ENCODE assay signal across 1 cellular context in the genomic region with DNA sequence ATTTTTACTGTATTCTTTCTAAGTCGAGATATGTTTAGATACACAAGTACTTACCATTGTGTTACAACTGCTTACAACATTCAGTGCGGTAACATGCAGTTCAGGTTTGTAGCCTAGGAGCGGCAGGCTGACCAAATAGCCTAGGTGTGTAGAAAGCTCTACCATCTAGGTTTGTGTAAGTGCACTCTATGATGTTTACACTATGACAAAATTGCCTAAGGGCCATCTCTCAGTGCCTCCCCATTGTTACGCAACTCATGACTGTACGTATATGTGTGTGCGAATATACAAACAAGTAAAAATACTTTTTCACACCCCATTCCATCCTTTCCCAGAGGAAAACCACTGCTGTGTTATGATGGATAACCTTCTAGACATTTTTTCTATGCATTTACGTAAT.
TF ChIP-seq lines count a peak whose summit lies in the region.

No MANE protein-coding gene starts in this region.

TF ChIP-seq in HepG2, 621 proteins besides CTCF, POLR2A, EP300 and RAD21 (continued from another document and continues in another):
- TF ChIP-seq, protein P1, sequence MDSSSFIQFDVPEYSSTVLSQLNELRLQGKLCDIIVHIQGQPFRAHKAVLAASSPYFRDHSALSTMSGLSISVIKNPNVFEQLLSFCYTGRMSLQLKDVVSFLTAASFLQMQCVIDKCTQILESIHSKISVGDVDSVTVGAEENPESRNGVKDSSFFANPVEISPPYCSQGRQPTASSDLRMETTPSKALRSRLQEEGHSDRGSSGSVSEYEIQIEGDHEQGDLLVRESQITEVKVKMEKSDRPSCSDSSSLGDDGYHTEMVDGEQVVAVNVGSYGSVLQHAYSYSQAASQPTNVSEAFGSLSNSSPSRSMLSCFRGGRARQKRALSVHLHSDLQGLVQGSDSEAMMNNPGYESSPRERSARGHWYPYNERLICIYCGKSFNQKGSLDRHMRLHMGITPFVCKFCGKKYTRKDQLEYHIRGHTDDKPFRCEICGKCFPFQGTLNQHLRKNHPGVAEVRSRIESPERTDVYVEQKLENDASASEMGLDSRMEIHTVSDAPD (CRISPR knock-in tag; IDR thresholded peaks at IDR 0.05), result no peak
- TF ChIP-seq, protein P2, sequence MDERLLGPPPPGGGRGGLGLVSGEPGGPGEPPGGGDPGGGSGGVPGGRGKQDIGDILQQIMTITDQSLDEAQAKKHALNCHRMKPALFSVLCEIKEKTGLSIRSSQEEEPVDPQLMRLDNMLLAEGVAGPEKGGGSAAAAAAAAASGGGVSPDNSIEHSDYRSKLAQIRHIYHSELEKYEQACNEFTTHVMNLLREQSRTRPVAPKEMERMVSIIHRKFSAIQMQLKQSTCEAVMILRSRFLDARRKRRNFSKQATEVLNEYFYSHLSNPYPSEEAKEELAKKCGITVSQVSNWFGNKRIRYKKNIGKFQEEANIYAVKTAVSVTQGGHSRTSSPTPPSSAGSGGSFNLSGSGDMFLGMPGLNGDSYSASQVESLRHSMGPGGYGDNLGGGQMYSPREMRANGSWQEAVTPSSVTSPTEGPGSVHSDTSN (CRISPR knock-in tag; IDR thresholded peaks at IDR 0.05), result no peak
- TF ChIP-seq ZNF616 (CRISPR knock-in tag; IDR thresholded peaks at IDR 0.05; ENCODE audit: low read depth) (no peak), ZNF713 (CRISPR knock-in tag; IDR thresholded peaks at IDR 0.05) (no peak), ZFP82 (CRISPR knock-in tag; IDR thresholded peaks at IDR 0.05; ENCODE audit: borderline replicate concordance) (no peak), LCORL (IDR thresholded peaks at IDR 0.05) (no peak), LCORL (CRISPR knock-in tag; IDR thresholded peaks at IDR 0.05) (0 out of 2 replicates have a peak, but pooled peaks have one; percentile 54), MTA1 (CRISPR knock-in tag; IDR thresholded peaks at IDR 0.05; ENCODE audit: borderline replicate concordance) (no peak), ARNTL (CRISPR knock-in tag; IDR thresholded peaks at IDR 0.05) (no peak), SP140L (CRISPR knock-in tag; IDR thresholded peaks at IDR 0.05; ENCODE audit: borderline replicate concordance) (no peak), BHLHE40 (IDR thresholded peaks at IDR 0.05; ENCODE audit: low read length) (no peak), MAFK (conservative IDR thresholded peaks at IDR 0.05 in 1 of 2, IDR thresholded peaks at IDR 0.05 in 1 of 2; ENCODE audit: low read length in 2 of 2) (no peak), SOX13 (IDR thresholded peaks at IDR 0.05) (no peak), SOX13 (CRISPR knock-in tag; conservative IDR thresholded peaks at IDR 0.05 in 1 of 2, IDR thresholded peaks at IDR 0.05 in 1 of 2) (peak in 1 of 2 experiments; percentile 67; a peak in 2 of 4 replicates), ZSCAN9 (CRISPR knock-in tag; IDR thresholded peaks at IDR 0.05; ENCODE audit: borderline replicate concordance) (peak; percentile 66; the same call in 1 of the 2 replicates), ZNF451 (CRISPR knock-in tag; IDR thresholded peaks at IDR 0.05) (no peak), KDM5A (IDR thresholded peaks at IDR 0.05; ENCODE audit: borderline replicate concordance, low read length) (no peak), ZNF256 (CRISPR knock-in tag; conservative IDR thresholded peaks at IDR 0.05) (no peak), ZNF329 (CRISPR knock-in tag; IDR thresholded peaks at IDR 0.05; ENCODE audit: low read depth) (no peak), BRCA1 (CRISPR knock-in tag; IDR thresholded peaks at IDR 0.05) (no peak), ZBTB3 (CRISPR knock-in tag; IDR thresholded peaks at IDR 0.05; ENCODE audit: borderline replicate concordance, low read depth) (no peak), FOSL1 (CRISPR knock-in tag; IDR thresholded peaks at IDR 0.05; ENCODE audit: borderline replicate concordance) (no peak), NR1H2 (CRISPR knock-in tag; IDR thresholded peaks at IDR 0.05; ENCODE audit: borderline replicate concordance, low read depth) (no peak), HES4 (CRISPR knock-in tag; IDR thresholded peaks at IDR 0.05; ENCODE audit: borderline replicate concordance) (no peak), KMT2B (CRISPR knock-in tag; IDR thresholded peaks at IDR 0.05) (no peak), REXO4 (CRISPR knock-in tag; IDR thresholded peaks at IDR 0.05; ENCODE audit: borderline replicate concordance) (no peak), ZNF777 (CRISPR knock-in tag; IDR thresholded peaks at IDR 0.05) (no peak), ZSCAN31 (CRISPR knock-in tag; IDR thresholded peaks at IDR 0.05; ENCODE audit: low read depth) (no peak), NFYC (CRISPR knock-in tag; IDR thresholded peaks at IDR 0.05) (no peak), NR3C1 (CRISPR knock-in tag; IDR thresholded peaks at IDR 0.05) (no peak), ZNF17 (CRISPR knock-in tag; IDR thresholded peaks at IDR 0.05) (no peak), GATA4 (IDR thresholded peaks at IDR 0.05; ENCODE audit: borderline replicate concordance, low read depth) (no peak), ZNF788 (CRISPR knock-in tag; IDR thresholded peaks at IDR 0.05; ENCODE audit: borderline replicate concordance) (no peak)
- TF ChIP-seq, protein P3, sequence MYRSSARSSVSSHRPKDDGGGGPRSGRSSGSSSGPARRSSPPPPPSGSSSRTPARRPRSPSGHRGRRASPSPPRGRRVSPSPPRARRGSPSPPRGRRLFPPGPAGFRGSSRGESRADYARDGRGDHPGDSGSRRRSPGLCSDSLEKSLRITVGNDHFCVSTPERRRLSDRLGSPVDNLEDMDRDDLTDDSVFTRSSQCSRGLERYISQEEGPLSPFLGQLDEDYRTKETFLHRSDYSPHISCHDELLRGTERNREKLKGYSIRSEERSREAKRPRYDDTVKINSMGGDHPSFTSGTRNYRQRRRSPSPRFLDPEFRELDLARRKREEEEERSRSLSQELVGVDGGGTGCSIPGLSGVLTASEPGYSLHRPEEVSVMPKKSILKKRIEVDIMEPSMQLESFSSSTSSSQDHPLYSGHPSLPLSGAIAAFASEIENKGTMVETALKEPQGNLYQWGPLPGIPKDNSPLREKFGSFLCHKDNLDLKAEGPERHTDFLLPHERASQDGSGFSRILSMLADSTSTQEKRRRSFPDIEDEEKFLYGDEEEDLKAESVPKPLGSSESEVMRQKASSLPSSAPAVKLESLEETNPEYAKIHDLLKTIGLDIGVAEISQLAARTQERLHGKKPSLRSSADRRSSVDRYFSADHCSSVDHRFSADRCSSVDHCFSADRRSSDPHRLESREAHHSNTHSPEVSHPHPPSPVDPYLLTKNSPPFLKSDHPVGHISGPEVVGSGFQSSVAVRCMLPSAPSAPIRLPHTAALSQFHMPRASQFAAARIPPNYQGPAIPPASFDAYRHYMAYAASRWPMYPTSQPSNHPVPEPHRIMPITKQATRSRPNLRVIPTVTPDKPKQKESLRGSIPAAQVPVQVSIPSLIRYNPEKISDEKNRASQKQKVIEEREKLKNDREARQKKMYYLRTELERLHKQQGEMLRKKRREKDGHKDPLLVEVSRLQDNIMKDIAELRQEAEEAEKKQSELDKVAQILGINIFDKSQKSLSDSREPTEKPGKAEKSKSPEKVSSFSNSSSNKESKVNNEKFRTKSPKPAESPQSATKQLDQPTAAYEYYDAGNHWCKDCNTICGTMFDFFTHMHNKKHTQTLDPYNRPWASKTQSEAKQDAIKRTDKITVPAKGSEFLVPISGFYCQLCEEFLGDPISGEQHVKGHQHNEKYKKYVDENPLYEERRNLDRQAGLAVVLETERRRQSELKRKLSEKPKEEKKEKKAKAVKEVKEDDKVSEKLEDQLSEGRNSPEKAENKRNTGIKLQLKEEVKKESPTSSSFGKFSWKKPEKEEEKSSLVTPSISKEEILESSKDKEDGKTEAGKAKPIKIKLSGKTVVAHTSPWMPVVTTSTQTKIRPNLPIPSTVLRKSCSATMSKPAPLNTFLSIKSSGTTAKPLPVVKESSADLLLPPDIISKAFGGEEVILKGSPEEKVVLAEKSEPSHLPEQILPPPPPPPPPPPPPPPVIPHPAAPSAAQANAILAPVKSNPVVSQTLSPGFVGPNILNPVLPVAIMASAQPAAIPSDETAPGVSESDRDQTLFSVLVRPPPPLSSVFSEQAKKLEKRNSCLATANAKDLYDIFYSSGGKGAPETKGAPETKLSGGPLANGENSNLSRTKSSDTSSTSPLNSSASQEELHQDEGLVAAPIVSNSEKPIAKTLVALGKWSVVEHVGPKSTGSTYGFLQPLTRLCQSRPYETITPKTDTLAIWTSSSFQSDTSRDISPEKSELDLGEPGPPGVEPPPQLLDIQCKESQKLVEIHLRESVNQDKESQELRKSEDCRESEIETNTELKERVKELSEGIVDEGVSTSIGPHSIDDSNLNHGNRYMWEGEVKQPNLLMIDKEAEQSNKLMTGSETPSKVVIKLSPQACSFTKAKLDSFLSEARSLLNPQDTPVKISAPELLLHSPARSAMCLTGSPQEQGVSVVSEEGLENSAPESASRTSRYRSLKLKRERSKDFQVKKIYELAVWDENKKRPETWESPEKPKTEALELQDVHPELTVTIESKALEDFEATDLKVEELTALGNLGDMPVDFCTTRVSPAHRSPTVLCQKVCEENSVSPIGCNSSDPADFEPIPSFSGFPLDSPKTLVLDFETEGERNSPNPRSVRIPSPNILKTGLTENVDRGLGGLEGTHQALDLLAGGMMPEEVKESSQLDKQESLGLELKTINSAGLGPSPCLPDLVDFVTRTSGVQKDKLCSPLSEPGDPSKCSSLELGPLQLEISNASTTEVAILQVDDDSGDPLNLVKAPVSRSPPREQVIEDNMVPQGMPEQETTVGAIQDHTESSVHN (CRISPR knock-in tag; IDR thresholded peaks at IDR 0.05), result no peak
- TF ChIP-seq, protein P4, sequence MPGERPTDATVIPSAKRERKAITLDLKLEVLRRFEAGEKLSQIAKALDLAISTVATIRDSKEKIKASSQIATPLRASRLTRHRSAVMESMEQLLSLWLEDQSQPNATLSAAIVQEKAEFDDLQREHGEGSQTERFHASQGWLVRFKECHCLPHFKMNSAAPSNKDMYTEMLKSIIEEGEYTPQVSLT (CRISPR knock-in tag; IDR thresholded peaks at IDR 0.05; ENCODE audit: borderline replicate concordance, low read depth), result no peak
- TF ChIP-seq, protein P5, sequence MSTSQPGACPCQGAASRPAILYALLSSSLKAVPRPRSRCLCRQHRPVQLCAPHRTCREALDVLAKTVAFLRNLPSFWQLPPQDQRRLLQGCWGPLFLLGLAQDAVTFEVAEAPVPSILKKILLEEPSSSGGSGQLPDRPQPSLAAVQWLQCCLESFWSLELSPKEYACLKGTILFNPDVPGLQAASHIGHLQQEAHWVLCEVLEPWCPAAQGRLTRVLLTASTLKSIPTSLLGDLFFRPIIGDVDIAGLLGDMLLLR (CRISPR knock-in tag; IDR thresholded peaks at IDR 0.05), result no peak
- TF ChIP-seq, protein P6, sequence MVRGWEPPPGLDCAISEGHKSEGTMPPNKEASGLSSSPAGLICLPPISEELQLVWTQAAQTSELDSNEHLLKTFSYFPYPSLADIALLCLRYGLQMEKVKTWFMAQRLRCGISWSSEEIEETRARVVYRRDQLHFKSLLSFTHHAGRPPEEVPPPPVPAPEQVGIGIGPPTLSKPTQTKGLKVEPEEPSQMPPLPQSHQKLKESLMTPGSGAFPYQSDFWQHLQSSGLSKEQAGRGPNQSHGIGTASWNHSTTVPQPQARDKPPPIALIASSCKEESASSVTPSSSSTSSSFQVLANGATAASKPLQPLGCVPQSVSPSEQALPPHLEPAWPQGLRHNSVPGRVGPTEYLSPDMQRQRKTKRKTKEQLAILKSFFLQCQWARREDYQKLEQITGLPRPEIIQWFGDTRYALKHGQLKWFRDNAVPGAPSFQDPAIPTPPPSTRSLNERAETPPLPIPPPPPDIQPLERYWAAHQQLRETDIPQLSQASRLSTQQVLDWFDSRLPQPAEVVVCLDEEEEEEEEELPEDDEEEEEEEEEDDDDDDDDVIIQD (CRISPR knock-in tag; IDR thresholded peaks at IDR 0.05; ENCODE audit: low read depth), result peak; percentile 97
- TF ChIP-seq, protein P7, sequence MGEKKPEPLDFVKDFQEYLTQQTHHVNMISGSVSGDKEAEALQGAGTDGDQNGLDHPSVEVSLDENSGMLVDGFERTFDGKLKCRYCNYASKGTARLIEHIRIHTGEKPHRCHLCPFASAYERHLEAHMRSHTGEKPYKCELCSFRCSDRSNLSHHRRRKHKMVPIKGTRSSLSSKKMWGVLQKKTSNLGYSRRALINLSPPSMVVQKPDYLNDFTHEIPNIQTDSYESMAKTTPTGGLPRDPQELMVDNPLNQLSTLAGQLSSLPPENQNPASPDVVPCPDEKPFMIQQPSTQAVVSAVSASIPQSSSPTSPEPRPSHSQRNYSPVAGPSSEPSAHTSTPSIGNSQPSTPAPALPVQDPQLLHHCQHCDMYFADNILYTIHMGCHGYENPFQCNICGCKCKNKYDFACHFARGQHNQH (CRISPR knock-in tag; IDR thresholded peaks at IDR 0.05), result no peak
- TF ChIP-seq, protein P8, sequence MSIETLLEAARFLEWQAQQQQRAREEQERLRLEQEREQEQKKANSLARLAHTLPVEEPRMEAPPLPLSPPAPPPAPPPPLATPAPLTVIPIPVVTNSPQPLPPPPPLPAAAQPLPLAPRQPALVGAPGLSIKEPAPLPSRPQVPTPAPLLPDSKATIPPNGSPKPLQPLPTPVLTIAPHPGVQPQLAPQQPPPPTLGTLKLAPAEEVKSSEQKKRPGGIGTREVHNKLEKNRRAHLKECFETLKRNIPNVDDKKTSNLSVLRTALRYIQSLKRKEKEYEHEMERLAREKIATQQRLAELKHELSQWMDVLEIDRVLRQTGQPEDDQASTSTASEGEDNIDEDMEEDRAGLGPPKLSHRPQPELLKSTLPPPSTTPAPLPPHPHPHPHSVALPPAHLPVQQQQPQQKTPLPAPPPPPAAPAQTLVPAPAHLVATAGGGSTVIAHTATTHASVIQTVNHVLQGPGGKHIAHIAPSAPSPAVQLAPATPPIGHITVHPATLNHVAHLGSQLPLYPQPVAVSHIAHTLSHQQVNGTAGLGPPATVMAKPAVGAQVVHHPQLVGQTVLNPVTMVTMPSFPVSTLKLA (IDR thresholded peaks at IDR 0.05), result no peak
- TF ChIP-seq, protein P9, sequence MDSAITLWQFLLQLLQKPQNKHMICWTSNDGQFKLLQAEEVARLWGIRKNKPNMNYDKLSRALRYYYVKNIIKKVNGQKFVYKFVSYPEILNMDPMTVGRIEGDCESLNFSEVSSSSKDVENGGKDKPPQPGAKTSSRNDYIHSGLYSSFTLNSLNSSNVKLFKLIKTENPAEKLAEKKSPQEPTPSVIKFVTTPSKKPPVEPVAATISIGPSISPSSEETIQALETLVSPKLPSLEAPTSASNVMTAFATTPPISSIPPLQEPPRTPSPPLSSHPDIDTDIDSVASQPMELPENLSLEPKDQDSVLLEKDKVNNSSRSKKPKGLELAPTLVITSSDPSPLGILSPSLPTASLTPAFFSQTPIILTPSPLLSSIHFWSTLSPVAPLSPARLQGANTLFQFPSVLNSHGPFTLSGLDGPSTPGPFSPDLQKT (CRISPR knock-in tag; IDR thresholded peaks at IDR 0.05; ENCODE audit: borderline replicate concordance), result no peak
- TF ChIP-seq, protein P10, sequence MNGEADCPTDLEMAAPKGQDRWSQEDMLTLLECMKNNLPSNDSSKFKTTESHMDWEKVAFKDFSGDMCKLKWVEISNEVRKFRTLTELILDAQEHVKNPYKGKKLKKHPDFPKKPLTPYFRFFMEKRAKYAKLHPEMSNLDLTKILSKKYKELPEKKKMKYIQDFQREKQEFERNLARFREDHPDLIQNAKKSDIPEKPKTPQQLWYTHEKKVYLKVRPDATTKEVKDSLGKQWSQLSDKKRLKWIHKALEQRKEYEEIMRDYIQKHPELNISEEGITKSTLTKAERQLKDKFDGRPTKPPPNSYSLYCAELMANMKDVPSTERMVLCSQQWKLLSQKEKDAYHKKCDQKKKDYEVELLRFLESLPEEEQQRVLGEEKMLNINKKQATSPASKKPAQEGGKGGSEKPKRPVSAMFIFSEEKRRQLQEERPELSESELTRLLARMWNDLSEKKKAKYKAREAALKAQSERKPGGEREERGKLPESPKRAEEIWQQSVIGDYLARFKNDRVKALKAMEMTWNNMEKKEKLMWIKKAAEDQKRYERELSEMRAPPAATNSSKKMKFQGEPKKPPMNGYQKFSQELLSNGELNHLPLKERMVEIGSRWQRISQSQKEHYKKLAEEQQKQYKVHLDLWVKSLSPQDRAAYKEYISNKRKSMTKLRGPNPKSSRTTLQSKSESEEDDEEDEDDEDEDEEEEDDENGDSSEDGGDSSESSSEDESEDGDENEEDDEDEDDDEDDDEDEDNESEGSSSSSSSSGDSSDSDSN (CRISPR knock-in tag; IDR thresholded peaks at IDR 0.05), result no peak
